20 cellular contexts compared by ENCODE assay signal in genomic region chr1:45870500-45870899, GRCh38.
"Had no signal": no experiment of that assay in that cellular context is flagged by ENCODE, and none has a peak within 500 bp of the region (broad histone marks: within the 10 kb centered on the region; RNA-seq: fewer than 3 reads in every experiment).

No MANE protein-coding gene starts in this region.

- H3K27ac ChIP-seq: epithelial cell of prostate, heart left ventricle, neural progenitor cell, pancreas, thyroid gland had no signal

- H3K36me3 Mint-ChIP-seq: activated naive CD4-positive, alpha-beta T cell treated with anti-CD3 and anti-CD28 coated beads, Interleukin-2, amount 50 U/mL, for 24 hours had no signal

- H3K4me1 ChIP-seq: pancreas, thyroid gland had no signal

- H3K9ac ChIP-seq: neural progenitor cell had no signal

- H3K4me1 Mint-ChIP-seq: neural progenitor cell; stimulated activated memory B cell treated with anti-CD40 and anti-IgM and Interleukin-4, amounts not matched to agents 10 μg/mL and 1 μg/mL and 100 μg/mL, for 72 hours had no signal

- H3K27me3 Mint-ChIP-seq: activated CD4-positive, alpha-beta T cell treated with anti-CD3 and anti-CD28 coated beads, Interleukin-2, amount 10 ng/mL, durations not matched to agents 24 days and 14 days; activated naive CD4-positive, alpha-beta T cell treated with anti-CD3 and anti-CD28 coated beads, Interleukin-2, amount 50 U/mL, for 24 hours; brain; effector memory CD8-positive, alpha-beta T cell; naive B cell; stimulated activated memory B cell treated with anti-CD40 and anti-IgM and Interleukin-4, amounts not matched to agents 10 μg/mL and 1 μg/mL and 100 μg/mL, for 72 hours had no signal

- H3K4me3 ChIP-seq: heart left ventricle, neural progenitor cell, pancreas, thyroid gland had no signal

- H3K27me3 ChIP-seq: heart left ventricle, neural progenitor cell, pancreas, thyroid gland had no signal

- H3K9me3 ChIP-seq: heart left ventricle, pancreas, thyroid gland had no signal

- H3K9me3 Mint-ChIP-seq: activated CD4-positive, alpha-beta T cell treated with anti-CD3 and anti-CD28 coated beads, Interleukin-2, amount 10 ng/mL, durations not matched to agents 24 days and 14 days; activated naive CD4-positive, alpha-beta T cell treated with anti-CD3 and anti-CD28 coated beads, Interleukin-2, amount 50 U/mL, for 24 hours; brain; dendritic cell treated with granulocyte-macrophage colony-stimulating factor and Interleukin-4, amounts not matched to agents 40 ng/mL and 50 ng/mL, for 4 days; effector memory CD8-positive, alpha-beta T cell; naive B cell; neural progenitor cell; stimulated activated memory B cell treated with anti-CD40 and anti-IgM and Interleukin-4, amounts not matched to agents 10 μg/mL and 1 μg/mL and 100 μg/mL, for 72 hours had no signal

- H3K36me3 ChIP-seq: heart left ventricle, neural progenitor cell, pancreas, thyroid gland had no signal

- H3K4me3 Mint-ChIP-seq: activated CD4-positive, alpha-beta T cell treated with anti-CD3 and anti-CD28 coated beads, Interleukin-2, amount 10 ng/mL, durations not matched to agents 24 days and 14 days; activated CD8-positive, alpha-beta T cell treated with anti-CD3 and anti-CD28 coated beads, Interleukin-2, amount 10 ng/mL, durations not matched to agents 7 days and 5 days; activated naive CD4-positive, alpha-beta T cell treated with anti-CD3 and anti-CD28 coated beads, Interleukin-2, amount 50 U/mL, for 24 hours; dendritic cell treated with granulocyte-macrophage colony-stimulating factor and Interleukin-4, amounts not matched to agents 40 ng/mL and 50 ng/mL, for 4 days; effector memory CD8-positive, alpha-beta T cell; naive B cell; neural progenitor cell; stimulated activated memory B cell treated with anti-CD40 and anti-IgM and Interleukin-4, amounts not matched to agents 10 μg/mL and 1 μg/mL and 100 μg/mL, for 72 hours had no signal

- H3K4me2 ChIP-seq: neural progenitor cell had no signal

- H3K27ac Mint-ChIP-seq: activated CD4-positive, alpha-beta T cell treated with anti-CD3 and anti-CD28 coated beads, Interleukin-2, amount 10 ng/mL, durations not matched to agents 24 days and 14 days; activated CD8-positive, alpha-beta T cell treated with anti-CD3 and anti-CD28 coated beads, Interleukin-2, amount 10 ng/mL, durations not matched to agents 7 days and 5 days; activated naive CD4-positive, alpha-beta T cell treated with anti-CD3 and anti-CD28 coated beads, Interleukin-2, amount 50 U/mL, for 24 hours; brain; dendritic cell treated with granulocyte-macrophage colony-stimulating factor and Interleukin-4, amounts not matched to agents 40 ng/mL and 50 ng/mL, for 4 days; naive B cell; neural progenitor cell; stimulated activated memory B cell treated with anti-CD40 and anti-IgM and Interleukin-4, amounts not matched to agents 10 μg/mL and 1 μg/mL and 100 μg/mL, for 72 hours had no signal

- H2AFZ ChIP-seq: neural progenitor cell had no signal

- DNase-seq: activated CD4-positive, alpha-beta T cell treated with anti-CD3 and anti-CD28 coated beads, Interleukin-2, amount 10 ng/mL, durations not matched to agents 24 days and 14 days; activated CD4-positive, CD25-positive, alpha-beta regulatory T cell; activated CD8-positive, alpha-beta memory T cell treated with anti-CD3 and anti-CD28 coated beads, Interleukin-2, amount 50 U/mL, for 4 hours; activated CD8-positive, alpha-beta T cell treated with anti-CD3 and anti-CD28 coated beads, Interleukin-2, amount 10 ng/mL, durations not matched to agents 7 days and 5 days; activated effector memory CD4-positive, alpha-beta T cell treated with anti-CD3 and anti-CD28 coated beads, Interleukin-2, amount 50 U/mL, for 16 hours; activated T-cell treated with anti-CD3 and anti-CD28 coated beads, Interleukin-2, amount 50 U/mL, for 48 hours; amniotic stem cell; cerebellar nuclear complex; effector memory CD8-positive, alpha-beta T cell; heart left ventricle; naive B cell; pancreas; stimulated activated CD4-positive, alpha-beta T cell treated with anti-CD3 and anti-CD28 coated beads, Interleukin-2, amount 100 ng/mL, for 48 hours; thyroid gland had no signal
